Comparison of ENCODE assay signal across 4 cellular contexts in the genomic region with DNA sequence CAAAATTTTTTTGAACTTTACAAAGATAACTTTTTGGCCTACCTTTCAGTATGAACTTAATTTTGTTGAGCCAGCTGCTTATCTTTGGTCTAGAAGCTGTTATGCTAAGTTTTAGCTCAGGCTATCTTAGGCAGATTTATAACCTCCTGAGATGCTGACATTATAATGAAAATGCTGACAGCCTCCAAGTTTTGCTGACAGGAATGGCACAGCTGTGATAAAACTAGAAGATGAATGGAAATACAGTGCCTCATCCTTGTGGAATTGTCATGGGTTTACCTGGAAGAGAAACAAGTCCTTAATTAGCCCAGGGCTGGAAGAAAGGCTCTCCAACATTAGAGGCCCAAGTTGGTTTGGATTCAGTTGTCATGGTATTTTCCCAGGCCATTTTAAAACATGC.
"Had no signal": no experiment of that assay in that cellular context is flagged by ENCODE, and none has a peak within 500 bp of the region (broad histone marks: within the 10 kb centered on the region; RNA-seq: fewer than 3 reads in every experiment).

No MANE protein-coding gene starts in this region.

- H2AFZ ChIP-seq: GM23338 had no signal

- H3K4me2 ChIP-seq: GM23338 had no signal

- H3K4me3 ChIP-seq: GM23338 had no signal

- DNase-seq: H9, HCEC 1CT, IMR-90 had no signal
